ENCODE assay signal across 1 cellular context in genomic region chr6:166942393-166943168, GRCh38.
TF ChIP-seq lines count a peak whose summit lies in the region.

No MANE protein-coding gene starts in this region.

TF ChIP-seq in K562, 482 proteins besides CTCF, POLR2A, EP300 and RAD21 (continued from another document and continues in another):
- no peak for TF ChIP-seq NKRF (IDR thresholded peaks at IDR 0.05; ENCODE audit: borderline replicate concordance)
- no peak for TF ChIP-seq E2F3 (CRISPR knock-in tag; IDR thresholded peaks at IDR 0.05)
- peak; percentile 84 for TF ChIP-seq CREM (IDR thresholded peaks at IDR 0.05; ENCODE audit: low read depth)
- peak; percentile 67; the same call in 1 of the 2 replicates for TF ChIP-seq ZNF644 (tag; IDR thresholded peaks at IDR 0.05; ENCODE audit: low read depth)
- 0 out of 2 replicates have a peak, but pooled peaks have one; percentile 11 for TF ChIP-seq ZNF24 (IDR thresholded peaks at IDR 0.05)
- no peak for TF ChIP-seq MCM3 (IDR thresholded peaks at IDR 0.05)
- no peak for TF ChIP-seq ZNF146 (CRISPR knock-in tag; IDR thresholded peaks at IDR 0.05; ENCODE audit: unreplicated experiment)
- TF ChIP-seq ATF6 (CRISPR knock-in tag; IDR thresholded peaks at IDR 0.05) = no peak
- no peak for TF ChIP-seq ZNF436 (CRISPR knock-in tag; IDR thresholded peaks at IDR 0.05)
- peak; percentile 74 for TF ChIP-seq SMARCB1 (IDR thresholded peaks at IDR 0.05; ENCODE audit: insufficient read length, low read depth)
- TF ChIP-seq NRF1 (conservative IDR thresholded peaks at IDR 0.05 in 1 of 2, IDR thresholded peaks at IDR 0.05 in 1 of 2) = peak in 1 of 2 experiments; percentile 33; a peak in 1 of 4 replicates
- no peak for TF ChIP-seq ZNF655 (CRISPR knock-in tag; IDR thresholded peaks at IDR 0.05)
- no peak for TF ChIP-seq IRF9 (tag; IDR thresholded peaks at IDR 0.05)
- no peak for TF ChIP-seq ZNF212 (CRISPR knock-in tag; IDR thresholded peaks at IDR 0.05)
- no peak for TF ChIP-seq FIP1L1 (IDR thresholded peaks at IDR 0.05; ENCODE audit: low read depth, low read length, poor library complexity, severe bottlenecking)
- TF ChIP-seq MTF1 (CRISPR knock-in tag; IDR thresholded peaks at IDR 0.05; ENCODE audit: borderline replicate concordance) = no peak
- TF ChIP-seq PRDM10 (IDR thresholded peaks at IDR 0.05; ENCODE audit: partially characterized antibody) = no peak
- peak; percentile 65; the same call in 1 of the 2 replicates for TF ChIP-seq HMG20A (CRISPR knock-in tag; conservative IDR thresholded peaks at IDR 0.05)
- no peak for TF ChIP-seq MYBL2 (IDR thresholded peaks at IDR 0.05; ENCODE audit: low read depth)
- TF ChIP-seq MYBL2 (CRISPR knock-in tag; IDR thresholded peaks at IDR 0.05; ENCODE audit: borderline replicate concordance) = no peak
- TF ChIP-seq ARHGAP35 (IDR thresholded peaks at IDR 0.05; ENCODE audit: partially characterized antibody) = no peak
- no peak for TF ChIP-seq ELF1 (tag; IDR thresholded peaks at IDR 0.05)
- TF ChIP-seq SRF (CRISPR knock-in tag; IDR thresholded peaks at IDR 0.05) = no peak
- TF ChIP-seq MXD1 (CRISPR knock-in tag; IDR thresholded peaks at IDR 0.05; ENCODE audit: borderline replicate concordance, poor library complexity, severe bottlenecking) = no peak
- no peak for TF ChIP-seq DLX4 (CRISPR knock-in tag; IDR thresholded peaks at IDR 0.05)
- 0 out of 4 replicates have a peak, but pooled peaks of 1 of the 2 experiments have one; percentile 37 for TF ChIP-seq MLLT1 (IDR thresholded peaks at IDR 0.05)
- peak in 1 of 2 experiments; percentile 80; a peak in 2 of 4 replicates for TF ChIP-seq ZNF639 (CRISPR knock-in tag; conservative IDR thresholded peaks at IDR 0.05 in 1 of 2, IDR thresholded peaks at IDR 0.05 in 1 of 2)
- TF ChIP-seq ILK (tag; IDR thresholded peaks at IDR 0.05; ENCODE audit: borderline replicate concordance, low read depth) = no peak
- no peak for TF ChIP-seq IRF2 (CRISPR knock-in tag; IDR thresholded peaks at IDR 0.05)
- no peak for TF ChIP-seq GTF2A2 (tag; IDR thresholded peaks at IDR 0.05)
- TF ChIP-seq ZNF124 (CRISPR knock-in tag; IDR thresholded peaks at IDR 0.05) = no peak
- no peak for TF ChIP-seq NR3C1 (CRISPR knock-in tag; IDR thresholded peaks at IDR 0.05)
- TF ChIP-seq COPS2 (conservative IDR thresholded peaks at IDR 0.05) = no peak
- no peak for TF ChIP-seq ELF2 (CRISPR knock-in tag; IDR thresholded peaks at IDR 0.05)
- no peak for TF ChIP-seq TSHZ1 (CRISPR knock-in tag; IDR thresholded peaks at IDR 0.05)
- TF ChIP-seq SREBF2 (CRISPR knock-in tag; IDR thresholded peaks at IDR 0.05) = no peak
- TF ChIP-seq ZNF695 (CRISPR knock-in tag; IDR thresholded peaks at IDR 0.05) = no peak
- peak; percentile 90 for TF ChIP-seq ARID3A (IDR thresholded peaks at IDR 0.05; ENCODE audit: borderline replicate concordance, low read depth, low read length)
- TF ChIP-seq TAF1 (IDR thresholded peaks at IDR 0.05; ENCODE audit: control insufficient read depth, extremely low read depth, insufficient read depth, low read length, severe bottlenecking) = no peak
- no peak for TF ChIP-seq ZNF408 (CRISPR knock-in tag; IDR thresholded peaks at IDR 0.05; ENCODE audit: low read depth)
